1 cellular context compared by ENCODE assay signal in genomic region chr12:14988035-14988434, GRCh38.
TF ChIP-seq lines count a peak whose summit lies in the region.

No MANE protein-coding gene starts in this region.

TF ChIP-seq in GM12878, 131 proteins besides CTCF, POLR2A, EP300 and RAD21 (continued from another document):
- TF ChIP-seq, protein P1, sequence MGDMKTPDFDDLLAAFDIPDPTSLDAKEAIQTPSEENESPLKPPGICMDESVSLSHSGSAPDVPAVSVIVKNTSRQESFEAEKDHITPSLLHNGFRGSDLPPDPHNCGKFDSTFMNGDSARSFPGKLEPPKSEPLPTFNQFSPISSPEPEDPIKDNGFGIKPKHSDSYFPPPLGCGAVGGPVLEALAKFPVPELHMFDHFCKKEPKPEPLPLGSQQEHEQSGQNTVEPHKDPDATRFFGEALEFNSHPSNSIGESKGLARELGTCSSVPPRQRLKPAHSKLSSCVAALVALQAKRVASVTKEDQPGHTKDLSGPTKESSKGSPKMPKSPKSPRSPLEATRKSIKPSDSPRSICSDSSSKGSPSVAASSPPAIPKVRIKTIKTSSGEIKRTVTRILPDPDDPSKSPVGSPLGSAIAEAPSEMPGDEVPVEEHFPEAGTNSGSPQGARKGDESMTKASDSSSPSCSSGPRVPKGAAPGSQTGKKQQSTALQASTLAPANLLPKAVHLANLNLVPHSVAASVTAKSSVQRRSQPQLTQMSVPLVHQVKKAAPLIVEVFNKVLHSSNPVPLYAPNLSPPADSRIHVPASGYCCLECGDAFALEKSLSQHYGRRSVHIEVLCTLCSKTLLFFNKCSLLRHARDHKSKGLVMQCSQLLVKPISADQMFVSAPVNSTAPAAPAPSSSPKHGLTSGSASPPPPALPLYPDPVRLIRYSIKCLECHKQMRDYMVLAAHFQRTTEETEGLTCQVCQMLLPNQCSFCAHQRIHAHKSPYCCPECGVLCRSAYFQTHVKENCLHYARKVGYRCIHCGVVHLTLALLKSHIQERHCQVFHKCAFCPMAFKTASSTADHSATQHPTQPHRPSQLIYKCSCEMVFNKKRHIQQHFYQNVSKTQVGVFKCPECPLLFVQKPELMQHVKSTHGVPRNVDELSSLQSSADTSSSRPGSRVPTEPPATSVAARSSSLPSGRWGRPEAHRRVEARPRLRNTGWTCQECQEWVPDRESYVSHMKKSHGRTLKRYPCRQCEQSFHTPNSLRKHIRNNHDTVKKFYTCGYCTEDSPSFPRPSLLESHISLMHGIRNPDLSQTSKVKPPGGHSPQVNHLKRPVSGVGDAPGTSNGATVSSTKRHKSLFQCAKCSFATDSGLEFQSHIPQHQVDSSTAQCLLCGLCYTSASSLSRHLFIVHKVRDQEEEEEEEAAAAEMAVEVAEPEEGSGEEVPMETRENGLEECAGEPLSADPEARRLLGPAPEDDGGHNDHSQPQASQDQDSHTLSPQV (IDR thresholded peaks at IDR 0.05): no peak
- TF ChIP-seq, protein P2, sequence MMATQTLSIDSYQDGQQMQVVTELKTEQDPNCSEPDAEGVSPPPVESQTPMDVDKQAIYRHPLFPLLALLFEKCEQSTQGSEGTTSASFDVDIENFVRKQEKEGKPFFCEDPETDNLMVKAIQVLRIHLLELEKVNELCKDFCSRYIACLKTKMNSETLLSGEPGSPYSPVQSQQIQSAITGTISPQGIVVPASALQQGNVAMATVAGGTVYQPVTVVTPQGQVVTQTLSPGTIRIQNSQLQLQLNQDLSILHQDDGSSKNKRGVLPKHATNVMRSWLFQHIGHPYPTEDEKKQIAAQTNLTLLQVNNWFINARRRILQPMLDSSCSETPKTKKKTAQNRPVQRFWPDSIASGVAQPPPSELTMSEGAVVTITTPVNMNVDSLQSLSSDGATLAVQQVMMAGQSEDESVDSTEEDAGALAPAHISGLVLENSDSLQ (IDR thresholded peaks at IDR 0.05): no peak; the same call in 1 of the 2 replicates
- TF ChIP-seq NFXL1 (IDR thresholded peaks at IDR 0.05; ENCODE audit: borderline replicate concordance): no peak
- TF ChIP-seq JUNB (IDR thresholded peaks at IDR 0.05): no peak
- TF ChIP-seq POLR2AphosphoS5 (IDR thresholded peaks at IDR 0.05; ENCODE audit: low read length): no peak
- TF ChIP-seq, protein P3, sequence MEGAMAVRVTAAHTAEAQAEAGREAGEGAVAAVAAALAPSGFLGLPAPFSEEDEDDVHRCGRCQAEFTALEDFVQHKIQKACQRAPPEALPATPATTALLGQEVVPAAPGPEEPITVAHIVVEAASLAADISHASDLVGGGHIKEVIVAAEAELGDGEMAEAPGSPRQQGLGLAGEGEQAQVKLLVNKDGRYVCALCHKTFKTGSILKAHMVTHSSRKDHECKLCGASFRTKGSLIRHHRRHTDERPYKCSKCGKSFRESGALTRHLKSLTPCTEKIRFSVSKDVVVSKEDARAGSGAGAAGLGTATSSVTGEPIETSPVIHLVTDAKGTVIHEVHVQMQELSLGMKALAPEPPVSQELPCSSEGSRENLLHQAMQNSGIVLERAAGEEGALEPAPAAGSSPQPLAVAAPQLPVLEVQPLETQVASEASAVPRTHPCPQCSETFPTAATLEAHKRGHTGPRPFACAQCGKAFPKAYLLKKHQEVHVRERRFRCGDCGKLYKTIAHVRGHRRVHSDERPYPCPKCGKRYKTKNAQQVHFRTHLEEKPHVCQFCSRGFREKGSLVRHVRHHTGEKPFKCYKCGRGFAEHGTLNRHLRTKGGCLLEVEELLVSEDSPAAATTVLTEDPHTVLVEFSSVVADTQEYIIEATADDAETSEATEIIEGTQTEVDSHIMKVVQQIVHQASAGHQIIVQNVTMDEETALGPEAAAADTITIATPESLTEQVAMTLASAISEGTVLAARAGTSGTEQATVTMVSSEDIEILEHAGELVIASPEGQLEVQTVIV (IDR thresholded peaks at IDR 0.05; ENCODE audit: borderline replicate concordance, partially characterized antibody): no peak
- no peak for TF ChIP-seq ASH2L (IDR thresholded peaks at IDR 0.05; ENCODE audit: borderline replicate concordance, low read depth)
- TF ChIP-seq CBX5 (IDR thresholded peaks at IDR 0.05; ENCODE audit: low read depth): no peak
- peak; percentile 62 for TF ChIP-seq CREB1 (IDR thresholded peaks at IDR 0.05; ENCODE audit: low read depth)
- TF ChIP-seq EGR1 (IDR thresholded peaks at IDR 0.05; ENCODE audit: borderline replicate concordance in 1 of 2, low read depth in 2 of 2, low read length in 2 of 2): no peak
- TF ChIP-seq, protein P4, sequence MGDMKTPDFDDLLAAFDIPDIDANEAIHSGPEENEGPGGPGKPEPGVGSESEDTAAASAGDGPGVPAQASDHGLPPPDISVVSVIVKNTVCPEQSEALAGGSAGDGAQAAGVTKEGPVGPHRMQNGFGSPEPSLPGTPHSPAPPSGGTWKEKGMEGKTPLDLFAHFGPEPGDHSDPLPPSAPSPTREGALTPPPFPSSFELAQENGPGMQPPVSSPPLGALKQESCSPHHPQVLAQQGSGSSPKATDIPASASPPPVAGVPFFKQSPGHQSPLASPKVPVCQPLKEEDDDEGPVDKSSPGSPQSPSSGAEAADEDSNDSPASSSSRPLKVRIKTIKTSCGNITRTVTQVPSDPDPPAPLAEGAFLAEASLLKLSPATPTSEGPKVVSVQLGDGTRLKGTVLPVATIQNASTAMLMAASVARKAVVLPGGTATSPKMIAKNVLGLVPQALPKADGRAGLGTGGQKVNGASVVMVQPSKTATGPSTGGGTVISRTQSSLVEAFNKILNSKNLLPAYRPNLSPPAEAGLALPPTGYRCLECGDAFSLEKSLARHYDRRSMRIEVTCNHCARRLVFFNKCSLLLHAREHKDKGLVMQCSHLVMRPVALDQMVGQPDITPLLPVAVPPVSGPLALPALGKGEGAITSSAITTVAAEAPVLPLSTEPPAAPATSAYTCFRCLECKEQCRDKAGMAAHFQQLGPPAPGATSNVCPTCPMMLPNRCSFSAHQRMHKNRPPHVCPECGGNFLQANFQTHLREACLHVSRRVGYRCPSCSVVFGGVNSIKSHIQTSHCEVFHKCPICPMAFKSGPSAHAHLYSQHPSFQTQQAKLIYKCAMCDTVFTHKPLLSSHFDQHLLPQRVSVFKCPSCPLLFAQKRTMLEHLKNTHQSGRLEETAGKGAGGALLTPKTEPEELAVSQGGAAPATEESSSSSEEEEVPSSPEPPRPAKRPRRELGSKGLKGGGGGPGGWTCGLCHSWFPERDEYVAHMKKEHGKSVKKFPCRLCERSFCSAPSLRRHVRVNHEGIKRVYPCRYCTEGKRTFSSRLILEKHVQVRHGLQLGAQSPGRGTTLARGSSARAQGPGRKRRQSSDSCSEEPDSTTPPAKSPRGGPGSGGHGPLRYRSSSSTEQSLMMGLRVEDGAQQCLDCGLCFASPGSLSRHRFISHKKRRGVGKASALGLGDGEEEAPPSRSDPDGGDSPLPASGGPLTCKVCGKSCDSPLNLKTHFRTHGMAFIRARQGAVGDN (IDR thresholded peaks at IDR 0.05): no peak
- TF ChIP-seq NBN (IDR thresholded peaks at IDR 0.05): peak; percentile 65
- peak; percentile 30 to 38; a peak in 1 of 4 replicates for TF ChIP-seq IKZF2 (IDR thresholded peaks at IDR 0.05)
- peak; percentile 78 for TF ChIP-seq MTA2 (IDR thresholded peaks at IDR 0.05; ENCODE audit: low read depth)
- TF ChIP-seq NRF1 (conservative IDR thresholded peaks at IDR 0.05; ENCODE audit: low read depth, low read length): no peak
- no peak for TF ChIP-seq MYC (IDR thresholded peaks at IDR 0.05; ENCODE audit: insufficient read depth, insufficient read length, insufficient replicate concordance, low read length, severe bottlenecking)
- TF ChIP-seq, protein P5, sequence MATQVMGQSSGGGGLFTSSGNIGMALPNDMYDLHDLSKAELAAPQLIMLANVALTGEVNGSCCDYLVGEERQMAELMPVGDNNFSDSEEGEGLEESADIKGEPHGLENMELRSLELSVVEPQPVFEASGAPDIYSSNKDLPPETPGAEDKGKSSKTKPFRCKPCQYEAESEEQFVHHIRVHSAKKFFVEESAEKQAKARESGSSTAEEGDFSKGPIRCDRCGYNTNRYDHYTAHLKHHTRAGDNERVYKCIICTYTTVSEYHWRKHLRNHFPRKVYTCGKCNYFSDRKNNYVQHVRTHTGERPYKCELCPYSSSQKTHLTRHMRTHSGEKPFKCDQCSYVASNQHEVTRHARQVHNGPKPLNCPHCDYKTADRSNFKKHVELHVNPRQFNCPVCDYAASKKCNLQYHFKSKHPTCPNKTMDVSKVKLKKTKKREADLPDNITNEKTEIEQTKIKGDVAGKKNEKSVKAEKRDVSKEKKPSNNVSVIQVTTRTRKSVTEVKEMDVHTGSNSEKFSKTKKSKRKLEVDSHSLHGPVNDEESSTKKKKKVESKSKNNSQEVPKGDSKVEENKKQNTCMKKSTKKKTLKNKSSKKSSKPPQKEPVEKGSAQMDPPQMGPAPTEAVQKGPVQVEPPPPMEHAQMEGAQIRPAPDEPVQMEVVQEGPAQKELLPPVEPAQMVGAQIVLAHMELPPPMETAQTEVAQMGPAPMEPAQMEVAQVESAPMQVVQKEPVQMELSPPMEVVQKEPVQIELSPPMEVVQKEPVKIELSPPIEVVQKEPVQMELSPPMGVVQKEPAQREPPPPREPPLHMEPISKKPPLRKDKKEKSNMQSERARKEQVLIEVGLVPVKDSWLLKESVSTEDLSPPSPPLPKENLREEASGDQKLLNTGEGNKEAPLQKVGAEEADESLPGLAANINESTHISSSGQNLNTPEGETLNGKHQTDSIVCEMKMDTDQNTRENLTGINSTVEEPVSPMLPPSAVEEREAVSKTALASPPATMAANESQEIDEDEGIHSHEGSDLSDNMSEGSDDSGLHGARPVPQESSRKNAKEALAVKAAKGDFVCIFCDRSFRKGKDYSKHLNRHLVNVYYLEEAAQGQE (IDR thresholded peaks at IDR 0.05; ENCODE audit: low read depth, low read length): no peak
- TF ChIP-seq ATF2 (IDR thresholded peaks at IDR 0.05; ENCODE audit: low read length): peak; percentile 80
- no peak for TF ChIP-seq PAX5 (IDR thresholded peaks at IDR 0.05; ENCODE audit: borderline replicate concordance, low read depth, low read length)
- no peak for TF ChIP-seq RBBP5 (conservative IDR thresholded peaks at IDR 0.05)
- no peak for TF ChIP-seq ZSCAN29 (IDR thresholded peaks at IDR 0.05)
- no peak for TF ChIP-seq DPF2 (IDR thresholded peaks at IDR 0.05)
- TF ChIP-seq CREM (IDR thresholded peaks at IDR 0.05; ENCODE audit: low read depth): peak; percentile 30; the same call in 1 of the 2 replicates
- TF ChIP-seq, protein P6, sequence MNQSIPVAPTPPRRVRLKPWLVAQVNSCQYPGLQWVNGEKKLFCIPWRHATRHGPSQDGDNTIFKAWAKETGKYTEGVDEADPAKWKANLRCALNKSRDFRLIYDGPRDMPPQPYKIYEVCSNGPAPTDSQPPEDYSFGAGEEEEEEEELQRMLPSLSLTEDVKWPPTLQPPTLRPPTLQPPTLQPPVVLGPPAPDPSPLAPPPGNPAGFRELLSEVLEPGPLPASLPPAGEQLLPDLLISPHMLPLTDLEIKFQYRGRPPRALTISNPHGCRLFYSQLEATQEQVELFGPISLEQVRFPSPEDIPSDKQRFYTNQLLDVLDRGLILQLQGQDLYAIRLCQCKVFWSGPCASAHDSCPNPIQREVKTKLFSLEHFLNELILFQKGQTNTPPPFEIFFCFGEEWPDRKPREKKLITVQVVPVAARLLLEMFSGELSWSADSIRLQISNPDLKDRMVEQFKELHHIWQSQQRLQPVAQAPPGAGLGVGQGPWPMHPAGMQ (IDR thresholded peaks at IDR 0.05; ENCODE audit: borderline replicate concordance): no peak
- TF ChIP-seq RFX5 (IDR thresholded peaks at IDR 0.05; ENCODE audit: low read depth, low read length): no peak
